ENCODE assay signal across 12 cellular contexts in the genomic region with DNA sequence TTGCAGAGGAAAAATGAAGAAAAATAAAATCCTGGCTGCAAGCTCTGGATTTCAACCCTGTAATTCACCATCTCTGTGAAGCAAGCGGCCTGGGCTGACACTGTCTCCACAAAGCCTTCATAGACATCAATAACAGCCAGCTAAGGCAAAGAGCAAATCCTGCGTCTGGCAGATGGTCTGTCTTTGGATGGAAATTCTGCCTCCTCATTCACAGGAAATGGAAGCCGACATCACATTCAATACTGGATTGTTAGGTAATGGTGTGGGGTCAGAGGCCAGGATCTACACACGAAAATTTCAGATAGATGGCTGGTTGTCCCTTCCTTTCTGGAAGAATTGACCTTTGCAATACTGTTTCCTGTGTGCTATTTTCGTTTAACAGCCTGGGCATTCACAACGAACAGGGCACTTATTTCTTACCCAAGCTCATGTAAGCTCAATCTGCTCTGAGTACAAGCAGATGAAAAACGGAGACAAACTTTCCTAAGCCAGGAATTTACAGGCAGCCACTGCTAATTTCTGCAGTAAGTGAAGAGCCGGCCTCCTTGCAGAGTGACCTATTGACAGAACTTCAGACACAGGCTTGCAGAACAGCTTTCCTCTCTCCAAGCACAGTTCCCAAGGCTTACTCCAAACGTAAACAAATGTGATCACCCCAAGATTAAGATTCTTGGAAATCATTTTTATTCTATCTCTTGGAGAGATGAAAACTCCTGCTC. TPM values are rescaled to one million over a fixed set of nuclear protein-coding genes. Genes with fewer than 3 reads are reported as not detected.
DNase-seq lines count a peak whose midpoint lies in the region; ATAC-seq and TF ChIP-seq lines count a peak whose summit lies in the region.
"Had no signal": no experiment of that assay in that cellular context is flagged by ENCODE, and none has a peak within 500 bp of the region (broad histone marks: within the 10 kb centered on the region; RNA-seq: fewer than 3 reads in every experiment).

No MANE protein-coding gene starts in this region.

- H3K4me1 ChIP-seq in SK-N-SH (ENCODE audit: control insufficient read depth in 1 of 2, insufficient read depth in 2 of 2, low read depth in 1 of 2, low read length in 1 of 2), result peaks cover 0 to 10% of the 10 kb centered on the region in 2 experiments; a peak in 2 of 4 replicates

- no peak overlapping the region for H2AFZ ChIP-seq in SK-N-SH (ENCODE audit: low read depth)

- H3K27me3 ChIP-seq in SK-N-SH (ENCODE audit: insufficient read depth), result no peaks in the 10 kb centered on the region
- H3K27me3 ChIP-seq: pancreas had no signal

- CTCF ChIA-PET in SK-N-SH (lab: Yijun Ruan, JAX), result interaction anchor here (0.8 to 2.5 kb wide), 4 partner anchors 14 to 409 kb away, joined by 3 to 9 read pairs (median 6); no protein-coding TSS in a partner anchor

- H3K9me2 ChIP-seq in SK-N-SH, result no peaks in the 10 kb centered on the region

- TF ChIP-seq EP300 in SK-N-SH (IDR thresholded peaks at IDR 0.05; ENCODE audit: borderline replicate concordance in 1 of 2, low read depth in 1 of 2, low read length in 1 of 2), result no peak

- no peak overlapping the region for H3K4me2 ChIP-seq in SK-N-SH

- no peak overlapping the region for H3K4me3 ChIP-seq in SK-N-SH (ENCODE audit: low read depth in 2 of 2, low read length in 1 of 2)
- H3K4me3 ChIP-seq: lung, pancreas had no signal

- H3K36me3 ChIP-seq in SK-N-SH (replicated peaks in 1 of 2; ENCODE audit: control insufficient read depth in 1 of 2, insufficient read depth in 2 of 2, low read length in 1 of 2), result no peaks in the 10 kb centered on the region
- H3K36me3 ChIP-seq: pancreas had no signal

- no peak for TF ChIP-seq RAD21 in SK-N-SH (IDR thresholded peaks at IDR 0.05; ENCODE audit: low read length)

- no peak overlapping the region for H3K9ac ChIP-seq in SK-N-SH

- 62% methylated on average over 8 of the region's 9 CpGs for WGBS in SK-N-SH (ENCODE audit: low lambda C conversion rate)

- H3K27ac ChIP-seq in SK-N-SH (ENCODE audit: low read depth in 2 of 2, low read length in 1 of 2) (peak overlapping the region in 1 of 2 experiments; percentile 53; a peak in 2 of 4 replicates), substantia nigra (ENCODE audit: low read depth, low read length, poor library complexity, severe bottlenecking) (peak overlapping the region; percentile 13)
- H3K27ac ChIP-seq: pancreas had no signal

- POLR2A ChIA-PET in SK-N-SH (lab: Yijun Ruan, JAX), result no interaction called here

- no peaks in the 10 kb centered on the region for H4K20me1 ChIP-seq in SK-N-SH (ENCODE audit: insufficient read depth)

- no peak for ATAC-seq in SK-N-SH treated with all-trans-retinoic acid at 6 μM for 48 hours
- ATAC-seq in HG03442 (IDR thresholded peaks at IDR 0.05; ENCODE audit: unreplicated experiment), result no peak
- no peak for ATAC-seq in GM18498 (IDR thresholded peaks at IDR 0.05; ENCODE audit: unreplicated experiment)
- ATAC-seq: pancreas, Right ventricle myocardium inferior had no signal

- H3F3A ChIP-seq in SK-N-SH (replicated peaks; ENCODE audit: insufficient read depth), result no peaks in the 10 kb centered on the region

- TF ChIP-seq CTCF in SK-N-SH (IDR thresholded peaks at IDR 0.05), result no peak

- DNase-seq in SK-N-SH, result peak; percentile 19
- peak; percentile 37 to 71 for DNase-seq in dermis microvascular lymphatic vessel endothelial cell (ENCODE audit: low read depth in 2 of 2)
- peak; percentile 60 for DNase-seq in medulla oblongata (ENCODE audit: extremely low spot score)
- peak in 13 of 49 donors; percentile 11 to 40 (median 19) for DNase-seq in substantia nigra (lab: John Stamatoyannopoulos, UW)
- DNase-seq in SIG-M5 treated with dmso at 0.1 percent for 504 hours (lab: John Stamatoyannopoulos, UW; ENCODE audit: unreplicated experiment), result no peak
- DNase-seq: activated naive CD4-positive, alpha-beta T cell treated with Interleukin-2 at 50 U/mL for 16 hours; pancreas had no signal

- H3K9me3 ChIP-seq in SK-N-SH, result no peaks in the 10 kb centered on the region
- H3K9me3 ChIP-seq: pancreas had no signal

- H3K79me2 ChIP-seq in SK-N-SH (ENCODE audit: insufficient read depth), result peaks cover 3% of the 10 kb centered on the region; the same call in 1 of the 2 replicates

TF ChIP-seq in SK-N-SH, 30 proteins besides CTCF, POLR2A, EP300 and RAD21 (continues in another document):
- TF ChIP-seq CHD2 (IDR thresholded peaks at IDR 0.05; ENCODE audit: low read length, partially characterized antibody) (no peak), TEAD4 (IDR thresholded peaks at IDR 0.05; ENCODE audit: borderline replicate concordance, insufficient read depth) (no peak), GABPA (IDR thresholded peaks at IDR 0.05; ENCODE audit: low read depth) (no peak), ELF1 (IDR thresholded peaks at IDR 0.05) (no peak), RXRA (IDR thresholded peaks at IDR 0.05; ENCODE audit: borderline replicate concordance, low read depth) (no peak), EZH2phosphoT487 (IDR thresholded peaks at IDR 0.05; ENCODE audit: borderline replicate concordance, low read depth) (no peak), NRF1 (IDR thresholded peaks at IDR 0.05; ENCODE audit: low read depth, low read length) (no peak), MEF2A (IDR thresholded peaks at IDR 0.05; ENCODE audit: borderline replicate concordance, low read depth) (no peak), YY1 (IDR thresholded peaks at IDR 0.05; ENCODE audit: low read depth) (no peak)
- TF ChIP-seq, protein P1, sequence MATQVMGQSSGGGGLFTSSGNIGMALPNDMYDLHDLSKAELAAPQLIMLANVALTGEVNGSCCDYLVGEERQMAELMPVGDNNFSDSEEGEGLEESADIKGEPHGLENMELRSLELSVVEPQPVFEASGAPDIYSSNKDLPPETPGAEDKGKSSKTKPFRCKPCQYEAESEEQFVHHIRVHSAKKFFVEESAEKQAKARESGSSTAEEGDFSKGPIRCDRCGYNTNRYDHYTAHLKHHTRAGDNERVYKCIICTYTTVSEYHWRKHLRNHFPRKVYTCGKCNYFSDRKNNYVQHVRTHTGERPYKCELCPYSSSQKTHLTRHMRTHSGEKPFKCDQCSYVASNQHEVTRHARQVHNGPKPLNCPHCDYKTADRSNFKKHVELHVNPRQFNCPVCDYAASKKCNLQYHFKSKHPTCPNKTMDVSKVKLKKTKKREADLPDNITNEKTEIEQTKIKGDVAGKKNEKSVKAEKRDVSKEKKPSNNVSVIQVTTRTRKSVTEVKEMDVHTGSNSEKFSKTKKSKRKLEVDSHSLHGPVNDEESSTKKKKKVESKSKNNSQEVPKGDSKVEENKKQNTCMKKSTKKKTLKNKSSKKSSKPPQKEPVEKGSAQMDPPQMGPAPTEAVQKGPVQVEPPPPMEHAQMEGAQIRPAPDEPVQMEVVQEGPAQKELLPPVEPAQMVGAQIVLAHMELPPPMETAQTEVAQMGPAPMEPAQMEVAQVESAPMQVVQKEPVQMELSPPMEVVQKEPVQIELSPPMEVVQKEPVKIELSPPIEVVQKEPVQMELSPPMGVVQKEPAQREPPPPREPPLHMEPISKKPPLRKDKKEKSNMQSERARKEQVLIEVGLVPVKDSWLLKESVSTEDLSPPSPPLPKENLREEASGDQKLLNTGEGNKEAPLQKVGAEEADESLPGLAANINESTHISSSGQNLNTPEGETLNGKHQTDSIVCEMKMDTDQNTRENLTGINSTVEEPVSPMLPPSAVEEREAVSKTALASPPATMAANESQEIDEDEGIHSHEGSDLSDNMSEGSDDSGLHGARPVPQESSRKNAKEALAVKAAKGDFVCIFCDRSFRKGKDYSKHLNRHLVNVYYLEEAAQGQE (IDR thresholded peaks at IDR 0.05; ENCODE audit: low read depth, low read length), result no peak

TF ChIP-seq in SK-N-SH treated with all-trans-retinoic acid at 6 μM for 48 hours, 23 proteins besides CTCF, POLR2A, EP300 and RAD21:
- TF ChIP-seq OSR1 (CRISPR knock-in tag; IDR thresholded peaks at IDR 0.05) (no peak), CREB5 (CRISPR knock-in tag; IDR thresholded peaks at IDR 0.05; ENCODE audit: low read depth) (no peak)
TF ChIP-seq in SK-N-SH treated with all-trans-retinoic acid at 6 μM for 48 hours: peak in this region for 0.

RNA-seq across cellular contexts. Expression of gene ADAM12, which starts 3.0 kb away (rescaled TPM):
- polyA plus RNA-seq in SK-N-SH (2012; rRNA removed), result 24.0 and 25.0 TPM in 2 replicates
- polyA plus RNA-seq in SK-N-SH (2012; cell fraction: cytosol; rRNA removed), result 29.1 and 32.7 TPM in 2 replicates
- polyA plus RNA-seq in SK-N-SH (2012; cell fraction: nucleus; rRNA removed), result 26.1 and 36.9 TPM in 2 replicates
- total RNA-seq in dermis microvascular lymphatic vessel endothelial cell, result 0.64 and 1.3 TPM in 2 replicates
